ENCODE assay signal across 14 cellular contexts in genomic region chr16:79519448-79519847, GRCh38.
A peak's percentile ranks its signal among the peaks of the same experiment; 100 is the strongest.
DNase-seq lines count a peak whose midpoint lies in the region; ATAC-seq lines count a peak whose summit lies in the region.
"Had no signal": no experiment of that assay in that cellular context is flagged by ENCODE, and none has a peak within 500 bp of the region (broad histone marks: within the 10 kb centered on the region; RNA-seq: fewer than 3 reads in every experiment).

No MANE protein-coding gene starts in this region.

- peaks cover 6% of the 10 kb centered on the region for H3K27me3 ChIP-seq in CD8-positive, alpha-beta memory T cell (ENCODE audit: insufficient read depth, low read length, poor library complexity, severe bottlenecking)
- H3K27me3 ChIP-seq in HAP-1 (ENCODE audit: low read depth) = no peaks in the 10 kb centered on the region

- POLR2A ChIA-PET in CD8-positive, alpha-beta memory T cell (lab: Charles Lee) = no interaction called here

- in situ Hi-C loops in HAP-1 (cut with MboI; ENCODE audit: low sequenced_read_pairs) = no loop called here

- H3K9me3 ChIP-seq in CD8-positive, alpha-beta memory T cell (ENCODE audit: low read length) = no peaks in the 10 kb centered on the region
- no peaks in the 10 kb centered on the region for H3K9me3 ChIP-seq in HAP-1

- no peaks in the 10 kb centered on the region for H3K36me3 Mint-ChIP-seq in CD8-positive, alpha-beta memory T cell

- peak overlapping the region in 3 of 8 donors; percentile 28 to 72 (median 33) for H3K27ac Mint-ChIP-seq in CD8-positive, alpha-beta memory T cell

- ATAC-seq in GM19468 (IDR thresholded peaks at IDR 0.05; ENCODE audit: extremely low read depth, unreplicated experiment) (peak; percentile 52), left lobe of liver (peak; percentile 59)

- peak; percentile 38 for DNase-seq in COLO668 (lab: John Stamatoyannopoulos, UW; ENCODE audit: unreplicated experiment)
- DNase-seq in NOMO-1 treated with DMSO at 0.1 percent for 48 hours (lab: John Stamatoyannopoulos, UW; ENCODE audit: unreplicated experiment) = peak; percentile 49
- no peak for DNase-seq in left lobe of liver (ENCODE audit: low spot score)
- DNase-seq in CD8-positive, alpha-beta memory T cell = no peak
- DNase-seq in HAP-1 (ENCODE audit: low spot score in 2 of 2) = no peak
- no peak for DNase-seq in stimulated activated CD4-positive, alpha-beta T cell treated with anti-CD3 and anti-CD28 coated beads, Interleukin-4, amount 100 ng/mL, for 1 hour
- DNase-seq in foreskin melanocyte = no peak
- DNase-seq: IMR-90; midbrain; NCI-H774; stimulated activated naive CD4-positive, alpha-beta T cell treated with Interleukin-2 at 50 U/mL for 16 hours; T1000 had no signal

- no peaks in the 10 kb centered on the region for H3K9me3 Mint-ChIP-seq in CD8-positive, alpha-beta memory T cell

- H3K4me3 ChIP-seq in CD8-positive, alpha-beta memory T cell (ENCODE audit: low read length) = no peak overlapping the region
- H3K4me3 ChIP-seq in HAP-1 = no peak overlapping the region
- H3K4me3 ChIP-seq: smooth muscle cell had no signal

- peaks cover 32 to 72% of the 10 kb centered on the region in 2 donors for H3K27me3 Mint-ChIP-seq in CD8-positive, alpha-beta memory T cell

- CTCF ChIA-PET in CD8-positive, alpha-beta memory T cell (lab: Charles Lee) = no interaction called here

- peak overlapping the region in 1 of 7 donors; percentile 76 for H3K4me3 Mint-ChIP-seq in CD8-positive, alpha-beta memory T cell

- peaks cover 7% of the 10 kb centered on the region for H3K4me1 ChIP-seq in CD8-positive, alpha-beta memory T cell (ENCODE audit: insufficient read depth, low read length)
- no peaks in the 10 kb centered on the region for H3K4me1 ChIP-seq in HAP-1

- peaks cover 10 to 15% (median 10%) of the 10 kb centered on the region in 3 donors for H3K4me1 Mint-ChIP-seq in CD8-positive, alpha-beta memory T cell

- H3K36me3 ChIP-seq in CD8-positive, alpha-beta memory T cell (ENCODE audit: insufficient read depth, low read length) = no peaks in the 10 kb centered on the region
- H3K36me3 ChIP-seq in HAP-1 (replicated peaks) = no peaks in the 10 kb centered on the region

- H3K27ac ChIP-seq in CD8-positive, alpha-beta memory T cell (ENCODE audit: low read depth, low read length) = no peak overlapping the region

Comparison
In these comparisons a context has a peak if more than half of its experiments do, and no peak if none do; other contexts are left out.
1. DNase-seq: peak in COLO668 (single experiment) and NOMO-1 treated with DMSO at 0.1 percent for 48 hours (single experiment); none in left lobe of liver (single experiment), CD8-positive, alpha-beta memory T cell (0 of 5), HAP-1 (0 of 2), stimulated activated CD4-positive, alpha-beta T cell treated with anti-CD3 and anti-CD28 coated beads, Interleukin-4, amount 100 ng/mL, for 1 hour (single experiment) and foreskin melanocyte (single experiment).